20 cellular contexts compared by ENCODE assay signal in the genomic region with DNA sequence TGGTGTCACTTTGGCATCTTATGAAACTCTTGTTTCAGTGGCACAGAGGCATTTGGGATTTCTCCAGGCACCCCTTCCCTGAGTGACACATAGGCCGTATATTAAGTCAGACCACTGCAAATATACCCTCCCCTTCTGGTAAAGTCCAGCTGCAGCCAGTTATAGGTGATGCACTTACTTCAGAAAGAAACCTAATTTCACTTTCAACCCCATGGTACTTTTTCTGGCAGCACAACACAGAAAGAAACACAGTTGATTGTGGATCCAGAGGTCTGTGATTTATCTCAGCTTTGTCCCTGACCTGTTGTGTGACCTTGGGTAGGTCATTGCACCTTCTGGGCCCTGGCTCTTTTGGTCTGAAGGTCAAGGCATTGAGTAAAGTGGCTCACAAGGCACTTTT.
DNase-seq lines count a peak whose midpoint lies in the region; ATAC-seq, FAIRE-seq and TF ChIP-seq lines count a peak whose summit lies in the region.
"Had no signal": no experiment of that assay in that cellular context is flagged by ENCODE, and none has a peak within 500 bp of the region (broad histone marks: within the 10 kb centered on the region; RNA-seq: fewer than 3 reads in every experiment).

No MANE protein-coding gene starts in this region.

- POLR2A ChIA-PET in GM10248 (lab: Yijun Ruan, JAX) = no interaction called here

- H3K4me1 Mint-ChIP-seq in glutamatergic neuron (ENCODE audit: low read depth, unreplicated experiment) = no peaks in the 10 kb centered on the region
- H3K4me1 Mint-ChIP-seq: activated naive CD4-positive, alpha-beta T cell treated with anti-CD3 and anti-CD28 coated beads, Interleukin-2, amount 10 ng/mL, durations not matched to agents 7 days and 5 days; neural progenitor cell; T-cell had no signal

- H3K27ac ChIP-seq in dorsolateral prefrontal cortex = no peak overlapping the region
- H3K27ac ChIP-seq: cardiac muscle cell, epithelial cell of prostate, lower lobe of right lung, neural progenitor cell, skin epidermis, transverse colon had no signal

- TF ChIP-seq POLR2A in H54 (IDR thresholded peaks at IDR 0.05; ENCODE audit: low read depth, low read length) = no peak

- H3K4me3 Mint-ChIP-seq in glutamatergic neuron (ENCODE audit: unreplicated experiment) = no peak overlapping the region
- H3K4me3 Mint-ChIP-seq: activated CD4-positive, alpha-beta T cell treated with anti-CD3 and anti-CD28 coated beads, Interleukin-2, amount 10 ng/mL, durations not matched to agents 24 days and 14 days; activated naive CD4-positive, alpha-beta T cell treated with anti-CD3 and anti-CD28 coated beads, Interleukin-2, amount 10 ng/mL, durations not matched to agents 7 days and 5 days; neural progenitor cell; T-cell had no signal

- ATAC-seq in GM19035 (IDR thresholded peaks at IDR 0.05; ENCODE audit: unreplicated experiment) = peak; percentile 86
- ATAC-seq in GM21737 (IDR thresholded peaks at IDR 0.05; ENCODE audit: unreplicated experiment) = peak; percentile 64
- ATAC-seq in HG03175 (IDR thresholded peaks at IDR 0.05; ENCODE audit: unreplicated experiment) = peak; percentile 59
- ATAC-seq: lower lobe of right lung, T-cell had no signal

- intact Hi-C loops in dorsolateral prefrontal cortex (cut with DNase I) = no loop called here

- CTCF ChIA-PET in GM10248 (lab: Yijun Ruan, JAX) = interaction anchor here (0.8 to 1.4 kb wide), 3 partner anchors 9 to 40 kb away, joined by 3 read pairs; no protein-coding TSS in a partner anchor

- no peak overlapping the region for H3K27ac Mint-ChIP-seq in glutamatergic neuron (ENCODE audit: unreplicated experiment)
- H3K27ac Mint-ChIP-seq: activated CD4-positive, alpha-beta T cell treated with anti-CD3 and anti-CD28 coated beads, Interleukin-2, amount 10 ng/mL, durations not matched to agents 24 days and 14 days; activated naive CD4-positive, alpha-beta T cell treated with anti-CD3 and anti-CD28 coated beads, Interleukin-2, amount 10 ng/mL, durations not matched to agents 7 days and 5 days; neural progenitor cell; T-cell had no signal

- peak; percentile 44 for DNase-seq in GM10248 (ENCODE audit: extremely low spot score)
- DNase-seq in DMS79 (lab: John Stamatoyannopoulos, UW) = no peak
- no peak for DNase-seq in glutamatergic neuron
- no peak for DNase-seq in dorsolateral prefrontal cortex
- DNase-seq in H54 (ENCODE audit: insufficient read length, low spot score) = no peak
- DNase-seq: activated CD4-positive, alpha-beta T cell treated with anti-CD3 and anti-CD28 coated beads, Interleukin-2, amount 10 ng/mL, durations not matched to agents 24 days and 14 days; activated naive CD4-positive, alpha-beta T cell treated with anti-CD3 and anti-CD28 coated beads, Interleukin-2, amount 10 ng/mL, durations not matched to agents 7 days and 5 days; COR-L47; lower lobe of right lung; NCI-H2081; T-cell; transverse colon had no signal

- H3K27me3 ChIP-seq in dorsolateral prefrontal cortex = peaks cover 0 to 5% (median 0%) of the 10 kb centered on the region in 45 donors
- H3K27me3 ChIP-seq: cardiac muscle cell, neural progenitor cell, transverse colon had no signal

- H3K27me3 Mint-ChIP-seq in glutamatergic neuron (ENCODE audit: unreplicated experiment) = peaks cover 2% of the 10 kb centered on the region

- no peak overlapping the region for H3K4me3 ChIP-seq in dorsolateral prefrontal cortex
- H3K4me3 ChIP-seq: cardiac muscle cell, lower lobe of right lung, neural progenitor cell, skin epidermis, transverse colon had no signal

- no peak for FAIRE-seq in H54 (lab: Jason Lieb, UNC)
- FAIRE-seq: A204.1 had no signal

- no peaks in the 10 kb centered on the region for H3K36me3 Mint-ChIP-seq in glutamatergic neuron (ENCODE audit: unreplicated experiment)
- H3K36me3 Mint-ChIP-seq: activated naive CD4-positive, alpha-beta T cell treated with anti-CD3 and anti-CD28 coated beads, Interleukin-2, amount 10 ng/mL, durations not matched to agents 7 days and 5 days; neural progenitor cell had no signal

- TF ChIP-seq CTCF in GM10248 (IDR thresholded peaks at IDR 0.05; ENCODE audit: control extremely low read depth, extremely low read depth, low read depth, missing control alignments) = no peak
- no peak for TF ChIP-seq CTCF in glutamatergic neuron (IDR thresholded peaks at IDR 0.05; ENCODE audit: partially characterized antibody, unreplicated experiment)
- no peak for TF ChIP-seq CTCF in dorsolateral prefrontal cortex (IDR thresholded peaks at IDR 0.05 in 54 of 56, conservative IDR thresholded peaks at IDR 0.05 in 2 of 56; ENCODE audit: low read depth in 1 of 56, partially characterized antibody in 56 of 56)

- H3K9me3 Mint-ChIP-seq in glutamatergic neuron (ENCODE audit: unreplicated experiment) = no peaks in the 10 kb centered on the region
- H3K9me3 Mint-ChIP-seq: activated CD4-positive, alpha-beta T cell treated with anti-CD3 and anti-CD28 coated beads, Interleukin-2, amount 10 ng/mL, durations not matched to agents 24 days and 14 days had no signal
